ENCODE assay signal across 11 cellular contexts in genomic region chr20:1535420-1536175, GRCh38. TPM values are rescaled to one million over a fixed set of nuclear protein-coding genes. Genes with fewer than 3 reads are reported as not detected.
A peak's percentile ranks its signal among the peaks of the same experiment; 100 is the strongest.
DNase-seq lines count a peak whose midpoint lies in the region; ATAC-seq and TF ChIP-seq lines count a peak whose summit lies in the region.
"Had no signal": no experiment of that assay in that cellular context is flagged by ENCODE, and none has a peak within 500 bp of the region (broad histone marks: within the 10 kb centered on the region; RNA-seq: fewer than 3 reads in every experiment).

No MANE protein-coding gene starts in this region.

- TF ChIP-seq CTCF in mucosa of descending colon (IDR thresholded peaks at IDR 0.05) (no peak), lower leg skin (IDR thresholded peaks at IDR 0.05) (no peak)

- no peak for TF ChIP-seq POLR2A in lower leg skin (IDR thresholded peaks at IDR 0.05)

- H3K36me3 ChIP-seq in mucosa of descending colon (ENCODE audit: low read depth): no peaks in the 10 kb centered on the region
- H3K36me3 ChIP-seq: gastrocnemius medialis, WERI-Rb-1 had no signal

- H3K4me3 ChIP-seq in mucosa of descending colon: no peak overlapping the region
- no peak overlapping the region for H3K4me3 ChIP-seq in lower leg skin (ENCODE audit: low read depth, poor library complexity, severe bottlenecking)
- H3K4me3 ChIP-seq: gastrocnemius medialis had no signal

- 80 to 84% methylated on average over 5 of the region's 5 CpGs for WGBS in lower leg skin, 2 donors

- DNase-seq in mucosa of descending colon (no peak), NCI-H2107 (lab: John Stamatoyannopoulos, UW) (no peak), dedifferentiated amniotic fluid mesenchymal stem cell (ENCODE audit: extremely low spot score) (no peak), lower leg skin (ENCODE audit: low spot score in 2 of 2) (no peak)
- DNase-seq: GDM1, WERI-Rb-1 had no signal

- H3K9me3 ChIP-seq in mucosa of descending colon: no peaks in the 10 kb centered on the region
- H3K9me3 ChIP-seq: gastrocnemius medialis had no signal

- intact Hi-C loops in mucosa of descending colon (cut with DNase I, micrococcal nuclease): no loop called here
- intact Hi-C loops in lower leg skin (cut with DNase I; ENCODE audit: low total_unique reads): no loop called here

- H3K4me1 ChIP-seq in mucosa of descending colon (ENCODE audit: low read depth): no peaks in the 10 kb centered on the region
- H3K4me1 ChIP-seq: gastrocnemius medialis had no signal

- peak; percentile 88 for ATAC-seq in GM18870 (IDR thresholded peaks at IDR 0.05; ENCODE audit: unreplicated experiment)
- ATAC-seq in GM21825 (IDR thresholded peaks at IDR 0.05; ENCODE audit: unreplicated experiment): peak; percentile 91
- peak; percentile 85 for ATAC-seq in HG03521 (IDR thresholded peaks at IDR 0.05; ENCODE audit: unreplicated experiment)
- peak; percentile 38 for ATAC-seq in mucosa of descending colon
- ATAC-seq in activated CD4-positive, CD25-positive, alpha-beta regulatory T cell treated with anti-CD3 and anti-CD28 coated beads, Interleukin-2, amount 50 U/mL, for 24 hours: no peak
- ATAC-seq: gastrocnemius medialis had no signal

RNA-seq across cellular contexts. Expression of gene SIRPD, which starts 21.9 kb away (rescaled TPM):
- not detected for total RNA-seq in mucosa of descending colon
- total RNA-seq in lower leg skin: not detected
- total RNA-seq: gastrocnemius medialis had no signal

RNA-seq across cellular contexts. Expression of gene SIRPB2, which starts 44.4 kb away (rescaled TPM):
- total RNA-seq in mucosa of descending colon (1 to 10 TPM in 2 of 3 donors, under 1 TPM in 1; 0.87 to 5.4 (median 3.4) TPM), lower leg skin (1 to 10 TPM in 3 of 4 donors, under 1 TPM in 1; 0.79 to 6.4 (median 3.1) TPM)

Comparison
In these comparisons a context has a peak if more than half of its experiments do, and no peak if none do; other contexts are left out.
1. ATAC-seq: peak in GM18870 (single experiment), GM21825 (single experiment), HG03521 (single experiment) and mucosa of descending colon (single experiment); none in activated CD4-positive, CD25-positive, alpha-beta regulatory T cell treated with anti-CD3 and anti-CD28 coated beads, Interleukin-2, amount 50 U/mL, for 24 hours (0 of 2).